In genomic region chr2:101293544-101293943, GRCh38 we compare ENCODE assay signal across 15 cellular contexts. TPM values are rescaled to one million over a fixed set of nuclear protein-coding genes. Genes with fewer than 3 reads are reported as not detected.
DNase-seq lines count a peak whose midpoint lies in the region; ATAC-seq and TF ChIP-seq lines count a peak whose summit lies in the region.
"Had no signal": no experiment of that assay in that cellular context is flagged by ENCODE, and none has a peak within 500 bp of the region (broad histone marks: within the 10 kb centered on the region; RNA-seq: fewer than 3 reads in every experiment).

No MANE protein-coding gene starts in this region.

- peak overlapping the region; percentile 6 for H3K27ac Mint-ChIP-seq in activated naive CD8-positive, alpha-beta T cell
- H3K27ac Mint-ChIP-seq in activated naive CD8-positive, alpha-beta T cell treated with anti-CD3 and anti-CD28 coated beads, Interleukin-2, amount 50 U/mL, for 24 hours = no peak overlapping the region
- H3K27ac Mint-ChIP-seq: B cell; CD4-positive, alpha-beta T cell; GM23338; IgD-negative memory B cell had no signal

- DNase-seq in activated naive CD8-positive, alpha-beta T cell treated with anti-CD3 and anti-CD28 coated beads, Interleukin-2, amount 50 U/mL, for 24 hours = no peak
- DNase-seq in left ventricle myocardium superior (no peak), left ventricle myocardium inferior (no peak)
- DNase-seq in effector memory CD4-positive, alpha-beta T cell = no peak
- DNase-seq: Caco-2; CD4-positive, alpha-beta T cell; HCEC 1CT had no signal

- H3K27ac ChIP-seq in left ventricle myocardium inferior (replicated peaks) = no peak overlapping the region
- peak overlapping the region; percentile 9 for H3K27ac ChIP-seq in effector memory CD4-positive, alpha-beta T cell (ENCODE audit: insufficient read depth, low read length, poor library complexity, severe bottlenecking)

- H3K4me1 Mint-ChIP-seq in activated naive CD8-positive, alpha-beta T cell (ENCODE audit: low read depth) = peaks cover 46% of the 10 kb centered on the region
- H3K4me1 Mint-ChIP-seq in activated naive CD8-positive, alpha-beta T cell treated with anti-CD3 and anti-CD28 coated beads, Interleukin-2, amount 50 U/mL, for 24 hours = peaks cover 16% of the 10 kb centered on the region
- H3K4me1 Mint-ChIP-seq: GM23338 had no signal

- no peak for ATAC-seq in activated naive CD8-positive, alpha-beta T cell treated with anti-CD3 and anti-CD28 coated beads, Interleukin-2, amount 50 U/mL, for 24 hours
- ATAC-seq in left ventricle myocardium superior = peak; percentile 54
- ATAC-seq in GM19452 (IDR thresholded peaks at IDR 0.05; ENCODE audit: unreplicated experiment) = no peak
- no peak for ATAC-seq in HG02763 (IDR thresholded peaks at IDR 0.05; ENCODE audit: unreplicated experiment)
- ATAC-seq: GM23338, HepG2 had no signal

- intact Hi-C loops in left ventricle myocardium superior (cut with micrococcal nuclease) (no loop called here), left ventricle myocardium inferior (cut with micrococcal nuclease) (no loop called here)

- peaks cover 2% of the 10 kb centered on the region for H3K36me3 Mint-ChIP-seq in activated naive CD8-positive, alpha-beta T cell
- H3K36me3 Mint-ChIP-seq in activated naive CD8-positive, alpha-beta T cell treated with anti-CD3 and anti-CD28 coated beads, Interleukin-2, amount 50 U/mL, for 24 hours (ENCODE audit: low read depth) = peaks cover 33% of the 10 kb centered on the region

- no peaks in the 10 kb centered on the region for H3K9me3 ChIP-seq in left ventricle myocardium inferior (replicated peaks)
- no peaks in the 10 kb centered on the region for H3K9me3 ChIP-seq in effector memory CD4-positive, alpha-beta T cell (ENCODE audit: control insufficient read depth, low read length)
- H3K9me3 ChIP-seq: BLaER1 treated with 17β-estradiol and CSF1 and Interleukin-3, amounts not matched to agents 10 nM and 100 nM; Caco-2 had no signal

- no peak overlapping the region for H3K4me3 ChIP-seq in left ventricle myocardium inferior
- no peak overlapping the region for H3K4me3 ChIP-seq in effector memory CD4-positive, alpha-beta T cell (ENCODE audit: insufficient read depth, low read depth, low read length, poor library complexity, severe bottlenecking)
- H3K4me3 ChIP-seq: BLaER1 treated with 17β-estradiol and CSF1 and Interleukin-3, amounts not matched to agents 10 nM and 100 nM; GM23338 had no signal

- H3K27me3 ChIP-seq in left ventricle myocardium inferior (ENCODE audit: low read depth) = no peaks in the 10 kb centered on the region
- H3K27me3 ChIP-seq in effector memory CD4-positive, alpha-beta T cell (replicated peaks; ENCODE audit: control insufficient read depth, insufficient read depth, low read length, poor library complexity, severe bottlenecking) = no peaks in the 10 kb centered on the region
- H3K27me3 ChIP-seq: BLaER1 treated with 17β-estradiol and CSF1 and Interleukin-3, amounts not matched to agents 10 nM and 100 nM had no signal

- no peak overlapping the region for H3K4me3 Mint-ChIP-seq in activated naive CD8-positive, alpha-beta T cell
- H3K4me3 Mint-ChIP-seq in activated naive CD8-positive, alpha-beta T cell treated with anti-CD3 and anti-CD28 coated beads, Interleukin-2, amount 50 U/mL, for 24 hours = no peak overlapping the region
- H3K4me3 Mint-ChIP-seq: B cell; CD4-positive, alpha-beta T cell; GM23338; IgD-negative memory B cell had no signal

- peaks cover 50% of the 10 kb centered on the region for H3K4me1 ChIP-seq in left ventricle myocardium inferior
- H3K4me1 ChIP-seq in effector memory CD4-positive, alpha-beta T cell (ENCODE audit: control insufficient read depth, insufficient read depth, low read length, poor library complexity, severe bottlenecking) = peaks cover 23% of the 10 kb centered on the region
- H3K4me1 ChIP-seq: Caco-2 had no signal

- TF ChIP-seq CTCF in left ventricle myocardium inferior (IDR thresholded peaks at IDR 0.05; ENCODE audit: borderline replicate concordance) = no peak

- peaks cover 50% of the 10 kb centered on the region for H3K36me3 ChIP-seq in left ventricle myocardium inferior
- H3K36me3 ChIP-seq in effector memory CD4-positive, alpha-beta T cell (ENCODE audit: control insufficient read depth, insufficient read depth, low read length) = peaks cover 34% of the 10 kb centered on the region

- no peaks in the 10 kb centered on the region for H3K9me3 Mint-ChIP-seq in activated naive CD8-positive, alpha-beta T cell (ENCODE audit: low read depth)
- H3K9me3 Mint-ChIP-seq in activated naive CD8-positive, alpha-beta T cell treated with anti-CD3 and anti-CD28 coated beads, Interleukin-2, amount 50 U/mL, for 24 hours = no peaks in the 10 kb centered on the region
- H3K9me3 Mint-ChIP-seq: CD4-positive, alpha-beta T cell; GM23338; IgD-negative memory B cell had no signal

- H3K27me3 Mint-ChIP-seq in activated naive CD8-positive, alpha-beta T cell = no peaks in the 10 kb centered on the region
- no peaks in the 10 kb centered on the region for H3K27me3 Mint-ChIP-seq in activated naive CD8-positive, alpha-beta T cell treated with anti-CD3 and anti-CD28 coated beads, Interleukin-2, amount 50 U/mL, for 24 hours
- H3K27me3 Mint-ChIP-seq: B cell; CD4-positive, alpha-beta T cell; IgD-negative memory B cell had no signal

RNA-seq across cellular contexts. Expression of gene RNF149, which starts 15.0 kb away (rescaled TPM):
- 16.6 TPM for total RNA-seq in left ventricle myocardium superior
- total RNA-seq in left ventricle myocardium inferior = 12.0 TPM

RNA-seq across cellular contexts. Expression of gene CNOT11, which starts 40.9 kb away (rescaled TPM):
- total RNA-seq in left ventricle myocardium superior (37.4 TPM), left ventricle myocardium inferior (33.8 TPM)
